2 cellular contexts compared by ENCODE assay signal in genomic region chr7:93172683-93173082, GRCh38.
TF ChIP-seq lines count a peak whose summit lies in the region.

No MANE protein-coding gene starts in this region.

TF ChIP-seq in A549, 52 proteins besides CTCF, POLR2A, EP300 and RAD21 (continued from another document):
- no peak for TF ChIP-seq ZFP36 (IDR thresholded peaks at IDR 0.05; ENCODE audit: borderline replicate concordance, partially characterized antibody)

TF ChIP-seq in HEK293, 187 proteins besides CTCF, POLR2A, EP300 and RAD21:
- TF ChIP-seq ZNF175 (tag by site-specific recombination; IDR thresholded peaks at IDR 0.05) (no peak), ZBTB11 (tag by site-specific recombination; conservative IDR thresholded peaks at IDR 0.05; ENCODE audit: low read depth) (peak; percentile 60; the same call in 1 of the 2 replicates), ZNF426 (tag by site-specific recombination; IDR thresholded peaks at IDR 0.05) (peak; percentile 71), ZNF394 (tag by site-specific recombination; IDR thresholded peaks at IDR 0.05; ENCODE audit: borderline replicate concordance) (peak; percentile 81; the same call in 1 of the 2 replicates), ZNF623 (tag by site-specific recombination; IDR thresholded peaks at IDR 0.05) (peak; percentile 56), KLF7 (tag by site-specific recombination; IDR thresholded peaks at IDR 0.05; ENCODE audit: borderline replicate concordance) (no peak), ZNF404 (tag by site-specific recombination; IDR thresholded peaks at IDR 0.05) (0 out of 2 replicates have a peak, but pooled peaks have one; percentile 65), ZBTB8A (tag by site-specific recombination; IDR thresholded peaks at IDR 0.05) (peak; percentile 23; the same call in 1 of the 2 replicates), ZNF560 (tag by site-specific recombination; IDR thresholded peaks at IDR 0.05; ENCODE audit: borderline replicate concordance) (peak; percentile 52; the same call in 1 of the 2 replicates), REST (tag by site-specific recombination; IDR thresholded peaks at IDR 0.05) (peak; percentile 35; the same call in 1 of the 2 replicates), ZNF555 (tag by site-specific recombination; conservative IDR thresholded peaks at IDR 0.05) (peak; percentile 84), ZNF302 (tag by site-specific recombination; IDR thresholded peaks at IDR 0.05; ENCODE audit: low read depth) (0 out of 2 replicates have a peak, but pooled peaks have one; percentile 40), ZNF140 (tag by site-specific recombination; IDR thresholded peaks at IDR 0.05) (0 out of 2 replicates have a peak, but pooled peaks have one; percentile 41), ZNF529 (tag by site-specific recombination; IDR thresholded peaks at IDR 0.05; ENCODE audit: insufficient replicate concordance) (peak; percentile 16), ZFP3 (tag by site-specific recombination; IDR thresholded peaks at IDR 0.05; ENCODE audit: low read depth) (no peak), ZNF660 (tag by site-specific recombination; IDR thresholded peaks at IDR 0.05) (no peak)
- TF ChIP-seq, protein P1, sequence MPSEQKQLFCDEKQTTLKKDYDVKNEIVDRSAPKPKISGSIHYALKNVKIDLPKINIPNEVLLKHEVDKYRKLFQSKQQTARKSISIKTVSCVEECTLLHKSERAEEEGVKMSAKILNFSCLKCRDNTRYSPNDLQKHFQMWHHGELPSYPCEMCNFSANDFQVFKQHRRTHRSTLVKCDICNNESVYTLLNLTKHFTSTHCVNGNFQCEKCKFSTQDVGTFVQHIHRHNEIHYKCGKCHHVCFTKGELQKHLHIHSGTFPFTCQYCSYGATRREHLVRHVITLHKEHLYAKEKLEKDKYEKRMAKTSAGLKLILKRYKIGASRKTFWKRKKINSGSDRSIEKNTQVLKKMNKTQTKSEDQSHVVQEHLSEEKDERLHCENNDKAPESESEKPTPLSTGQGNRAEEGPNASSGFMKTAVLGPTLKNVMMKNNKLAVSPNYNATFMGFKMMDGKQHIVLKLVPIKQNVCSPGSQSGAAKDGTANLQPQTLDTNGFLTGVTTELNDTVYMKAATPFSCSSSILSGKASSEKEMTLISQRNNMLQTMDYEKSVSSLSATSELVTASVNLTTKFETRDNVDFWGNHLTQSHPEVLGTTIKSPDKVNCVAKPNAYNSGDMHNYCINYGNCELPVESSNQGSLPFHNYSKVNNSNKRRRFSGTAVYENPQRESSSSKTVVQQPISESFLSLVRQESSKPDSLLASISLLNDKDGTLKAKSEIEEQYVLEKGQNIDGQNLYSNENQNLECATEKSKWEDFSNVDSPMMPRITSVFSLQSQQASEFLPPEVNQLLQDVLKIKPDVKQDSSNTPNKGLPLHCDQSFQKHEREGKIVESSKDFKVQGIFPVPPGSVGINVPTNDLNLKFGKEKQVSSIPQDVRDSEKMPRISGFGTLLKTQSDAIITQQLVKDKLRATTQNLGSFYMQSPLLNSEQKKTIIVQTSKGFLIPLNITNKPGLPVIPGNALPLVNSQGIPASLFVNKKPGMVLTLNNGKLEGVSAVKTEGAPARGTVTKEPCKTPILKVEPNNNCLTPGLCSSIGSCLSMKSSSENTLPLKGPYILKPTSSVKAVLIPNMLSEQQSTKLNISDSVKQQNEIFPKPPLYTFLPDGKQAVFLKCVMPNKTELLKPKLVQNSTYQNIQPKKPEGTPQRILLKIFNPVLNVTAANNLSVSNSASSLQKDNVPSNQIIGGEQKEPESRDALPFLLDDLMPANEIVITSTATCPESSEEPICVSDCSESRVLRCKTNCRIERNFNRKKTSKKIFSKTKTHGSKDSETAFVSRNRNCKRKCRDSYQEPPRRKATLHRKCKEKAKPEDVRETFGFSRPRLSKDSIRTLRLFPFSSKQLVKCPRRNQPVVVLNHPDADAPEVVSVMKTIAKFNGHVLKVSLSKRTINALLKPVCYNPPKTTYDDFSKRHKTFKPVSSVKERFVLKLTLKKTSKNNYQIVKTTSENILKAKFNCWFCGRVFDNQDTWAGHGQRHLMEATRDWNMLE (tag by site-specific recombination; conservative IDR thresholded peaks at IDR 0.05; ENCODE audit: low read depth), result peak; percentile 76
